Comparison of ENCODE assay signal across 20 cellular contexts in the genomic region with DNA sequence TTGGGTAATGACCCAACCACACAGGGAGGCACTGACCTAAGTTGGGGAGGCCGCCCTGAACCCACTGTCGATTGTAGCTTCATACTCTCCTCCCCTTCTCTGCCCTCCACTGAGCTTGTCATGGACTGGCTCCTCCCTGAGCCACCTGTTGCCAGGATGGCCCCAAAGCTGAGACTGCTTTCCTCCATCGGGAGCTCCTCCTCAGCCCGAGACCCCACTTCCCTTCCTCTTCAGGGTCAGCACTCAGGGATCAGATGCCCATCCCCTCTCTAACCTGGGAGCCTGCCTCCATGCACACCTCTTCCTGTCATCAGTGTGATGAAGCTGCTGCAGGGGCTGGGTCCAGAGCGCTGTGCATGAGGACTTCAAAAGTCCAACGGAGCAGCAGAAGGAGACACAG.
"Had no signal": no experiment of that assay in that cellular context is flagged by ENCODE, and none has a peak within 500 bp of the region (broad histone marks: within the 10 kb centered on the region; RNA-seq: fewer than 3 reads in every experiment).

No MANE protein-coding gene starts in this region.

- DNase-seq: activated B cell treated with CpG ODN at 0.5 μM for 24 hours; activated CD4-positive, alpha-beta T cell treated with anti-CD3 and anti-CD28 coated beads for 4 hours; activated CD4-positive, alpha-beta T cell treated with anti-CD3 and anti-CD28 coated beads, Interleukin-2, amount 50 U/mL, for 4 hours; activated CD8-positive, alpha-beta memory T cell treated with anti-CD3 and anti-CD28 coated beads, Interleukin-2, amount 50 U/mL, for 48 hours; activated naive CD4-positive, alpha-beta T cell treated with anti-CD3 and anti-CD28 coated beads for 36 hours; activated T-cell treated with anti-CD3 and anti-CD28 coated beads, Interleukin-2, amount 50 U/mL, for 1 hour; amygdala; Karpas-422; NCI-H1048; NCI-H1417; NCI-H1930; NCI-H2107; NCI-H2171 treated with DMSO at 0.1 percent for 48 hours; NCI-H226; NCI-H526; NCI-H774; SIG-M5; T-helper 17 cell; T1000 had no signal

- ATAC-seq: activated CD8-positive, alpha-beta T cell treated with anti-CD3 and anti-CD28 coated beads, Interleukin-2, amount 10 ng/mL, durations not matched to agents 7 days and 5 days; T-helper 17 cell had no signal
